1 cellular context compared by ENCODE assay signal in the genomic region with DNA sequence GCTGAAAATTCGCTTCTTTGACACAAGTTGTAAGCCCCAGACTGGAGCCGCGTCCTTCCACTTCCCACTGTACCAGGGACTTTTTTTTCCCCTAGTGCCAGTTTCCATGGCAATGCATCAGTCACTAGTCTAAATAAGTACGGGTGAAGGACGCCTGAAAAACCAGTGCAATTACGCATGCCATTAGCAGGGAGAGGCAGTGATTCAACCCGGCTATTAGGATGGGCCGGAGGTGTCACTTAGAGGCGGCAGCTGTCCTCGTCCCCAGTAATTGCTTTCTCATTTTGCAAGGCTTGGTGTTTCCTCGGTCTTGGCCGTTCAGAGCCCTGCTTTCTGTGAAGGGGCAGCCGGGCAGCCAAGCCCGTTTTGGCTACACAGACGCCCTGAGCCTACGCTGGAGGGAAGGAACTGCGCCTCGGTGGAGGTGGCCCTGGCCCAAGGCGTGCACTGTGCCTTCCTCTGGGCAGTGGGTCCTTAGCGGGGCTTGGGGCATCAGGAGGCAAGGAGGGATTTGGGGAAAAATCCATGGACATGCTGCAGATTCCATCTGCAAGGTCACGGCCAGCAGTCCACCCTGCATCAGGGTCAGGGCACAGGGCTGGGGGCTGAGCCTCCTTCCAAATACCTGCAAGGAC.
TF ChIP-seq lines count a peak whose summit lies in the region.

No MANE protein-coding gene starts in this region.

TF ChIP-seq in H1, 55 proteins besides CTCF, POLR2A, EP300 and RAD21:
- TF ChIP-seq KDM1A (IDR thresholded peaks at IDR 0.05; ENCODE audit: borderline replicate concordance, low read length) = no peak
- TF ChIP-seq RNF2 (IDR thresholded peaks at IDR 0.05; ENCODE audit: borderline replicate concordance, low read depth, low read length, missing control alignments, poor library complexity, severe bottlenecking) = no peak
- TF ChIP-seq BRCA1 (IDR thresholded peaks at IDR 0.05; ENCODE audit: low read depth, low read length) = no peak
- no peak for TF ChIP-seq CBX8 (IDR thresholded peaks at IDR 0.05; ENCODE audit: borderline replicate concordance, low read depth, low read length)
